ENCODE assay signal across 14 cellular contexts in the genomic region with DNA sequence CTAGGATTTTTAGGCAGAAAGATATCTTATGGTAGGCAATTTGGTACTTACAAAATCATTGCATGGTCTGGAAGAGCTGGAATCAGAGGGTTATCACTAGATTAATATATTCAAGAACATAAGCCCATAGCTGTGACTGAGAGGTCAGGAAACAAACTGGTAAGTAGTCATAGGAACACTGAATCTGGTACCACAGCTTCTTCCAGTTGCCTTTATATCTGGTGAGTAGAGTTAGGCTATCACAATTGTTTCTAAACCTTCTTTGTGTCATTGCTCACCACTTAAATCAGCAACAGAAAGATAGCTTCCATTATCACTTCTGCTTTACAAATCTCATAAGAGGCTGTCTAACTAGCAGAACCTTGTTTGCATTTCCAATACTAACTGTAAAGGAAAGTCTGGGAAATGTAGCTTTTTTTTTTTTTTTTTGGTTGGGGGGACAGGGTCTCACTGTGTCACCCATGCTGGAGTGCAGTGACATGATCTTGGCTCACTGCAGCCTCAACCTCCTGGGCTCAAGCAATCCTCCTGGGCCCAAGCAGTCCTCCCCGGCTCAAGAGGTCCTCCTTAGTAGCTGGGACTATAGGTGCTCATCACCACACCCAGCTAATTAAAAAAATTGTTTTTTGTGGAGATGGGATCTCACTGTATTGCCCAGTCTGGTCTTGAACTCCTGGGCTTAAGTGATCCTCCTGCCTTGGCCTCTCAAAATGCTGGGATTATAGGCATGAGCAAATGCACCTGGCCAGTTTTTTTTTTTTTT. TPM values are rescaled to one million over a fixed set of nuclear protein-coding genes. Genes with fewer than 3 reads are reported as not detected.
DNase-seq lines count a peak whose midpoint lies in the region; ATAC-seq, FAIRE-seq and TF ChIP-seq lines count a peak whose summit lies in the region.
"Had no signal": no experiment of that assay in that cellular context is flagged by ENCODE, and none has a peak within 500 bp of the region (broad histone marks: within the 10 kb centered on the region; RNA-seq: fewer than 3 reads in every experiment).

No MANE protein-coding gene starts in this region.

- no peak for ATAC-seq in stimulated activated naive CD8-positive, alpha-beta T cell treated with anti-CD3 and anti-CD28 coated beads, Interleukin-15, Interleukin-2, amounts not matched to agents 100 U/mL and 50 U/mL, for 24 hours
- ATAC-seq in HG03159 (IDR thresholded peaks at IDR 0.05; ENCODE audit: unreplicated experiment) (peak; percentile 44), HG02763 (IDR thresholded peaks at IDR 0.05; ENCODE audit: unreplicated experiment) (no peak)
- ATAC-seq: left lobe of liver, PC-3 had no signal

- H3K27me3 ChIP-seq in astrocyte (ENCODE audit: insufficient read depth, low read length): no peaks in the 10 kb centered on the region

- peak overlapping the region; percentile 80 for H3K27ac Mint-ChIP-seq in stimulated activated naive CD8-positive, alpha-beta T cell treated with anti-CD3 and anti-CD28 coated beads, Interleukin-15, Interleukin-2, amounts not matched to agents 100 ng/mL and 50 ng/mL, for 24 hours
- H3K27ac Mint-ChIP-seq in astrocyte (ENCODE audit: unreplicated experiment): no peak overlapping the region
- H3K27ac Mint-ChIP-seq: dendritic cell treated with granulocyte-macrophage colony-stimulating factor and Interleukin-4, amounts not matched to agents 40 ng/mL and 50 ng/mL, for 4 days had no signal

- H3K79me2 ChIP-seq in astrocyte (ENCODE audit: insufficient read depth, low read length): peaks cover 87% of the 10 kb centered on the region

- H3K4me1 Mint-ChIP-seq in stimulated activated naive CD8-positive, alpha-beta T cell treated with anti-CD3 and anti-CD28 coated beads, Interleukin-15, Interleukin-2, amounts not matched to agents 100 ng/mL and 50 ng/mL, for 24 hours (ENCODE audit: low read depth): peaks cover 88% of the 10 kb centered on the region
- H3K4me1 Mint-ChIP-seq in astrocyte (ENCODE audit: low read depth, unreplicated experiment): peaks cover 15% of the 10 kb centered on the region

- peaks cover 5% of the 10 kb centered on the region for H3K4me1 ChIP-seq in astrocyte (ENCODE audit: insufficient read depth, low read length)

- no peak overlapping the region for H3K4me3 ChIP-seq in astrocyte (ENCODE audit: insufficient read depth, low read depth, low read length)

- H3K4me2 ChIP-seq in astrocyte (ENCODE audit: low read length): no peak overlapping the region

- no peak for FAIRE-seq in astrocyte (lab: Jason Lieb, UNC)
- FAIRE-seq: frontal cortex had no signal

- H3K9me3 Mint-ChIP-seq in stimulated activated naive CD8-positive, alpha-beta T cell treated with anti-CD3 and anti-CD28 coated beads, Interleukin-15, Interleukin-2, amounts not matched to agents 100 ng/mL and 50 ng/mL, for 24 hours: no peaks in the 10 kb centered on the region
- H3K9me3 Mint-ChIP-seq in astrocyte (ENCODE audit: unreplicated experiment): no peaks in the 10 kb centered on the region
- H3K9me3 Mint-ChIP-seq: dendritic cell treated with granulocyte-macrophage colony-stimulating factor and Interleukin-4, amounts not matched to agents 40 ng/mL and 50 ng/mL, for 4 days had no signal

- H3K27ac ChIP-seq in astrocyte (ENCODE audit: low read depth, low read length): no peak overlapping the region

- no peak for DNase-seq in stimulated activated naive CD8-positive, alpha-beta T cell treated with anti-CD3 and anti-CD28 coated beads, Interleukin-15, Interleukin-2, amounts not matched to agents 100 U/mL and 50 U/mL, for 24 hours
- DNase-seq in astrocyte (ENCODE audit: low read depth) (no peak), D341Med (ENCODE audit: low spot score) (no peak)
- DNase-seq in stimulated activated CD4-positive, alpha-beta T cell treated with anti-CD3 and anti-CD28 coated beads, Interleukin-4, amount 100 ng/mL, for 24 hours: no peak
- DNase-seq in stimulated activated CD4-positive, alpha-beta T cell treated with anti-CD3 and anti-CD28 coated beads, Interleukin-4, amount 100 ng/mL, for 4 hours: no peak
- DNase-seq: activated effector memory CD4-positive, alpha-beta T cell treated with anti-CD3 and anti-CD28 coated beads, Interleukin-2, amount 50 U/mL, for 16 hours; NCI-H2171 treated with DMSO at 0.1 percent for 48 hours; PC-3 had no signal

- TF ChIP-seq CTCF in astrocyte (IDR thresholded peaks at IDR 0.05; ENCODE audit: insufficient read depth, low read depth, low read length): no peak

- H3K36me3 ChIP-seq in astrocyte (ENCODE audit: insufficient read depth, low read length): no peaks in the 10 kb centered on the region

- no peaks in the 10 kb centered on the region for H3K9me3 ChIP-seq in astrocyte (ENCODE audit: insufficient read depth, low read depth, low read length)

- H4K20me1 ChIP-seq in astrocyte (ENCODE audit: insufficient read depth, low read length): peaks cover 38% of the 10 kb centered on the region

- no peak overlapping the region for H2AFZ ChIP-seq in astrocyte (ENCODE audit: low read depth, low read length)

- H3K9ac ChIP-seq in astrocyte (ENCODE audit: low read length): no peak overlapping the region

- H3K27me3 Mint-ChIP-seq in stimulated activated naive CD8-positive, alpha-beta T cell treated with anti-CD3 and anti-CD28 coated beads, Interleukin-15, Interleukin-2, amounts not matched to agents 100 ng/mL and 50 ng/mL, for 24 hours: no peaks in the 10 kb centered on the region
- no peaks in the 10 kb centered on the region for H3K27me3 Mint-ChIP-seq in astrocyte (ENCODE audit: low read depth, unreplicated experiment)
- H3K27me3 Mint-ChIP-seq: dendritic cell treated with granulocyte-macrophage colony-stimulating factor and Interleukin-4, amounts not matched to agents 40 ng/mL and 50 ng/mL, for 4 days had no signal

- H3K4me3 Mint-ChIP-seq in stimulated activated naive CD8-positive, alpha-beta T cell treated with anti-CD3 and anti-CD28 coated beads, Interleukin-15, Interleukin-2, amounts not matched to agents 100 ng/mL and 50 ng/mL, for 24 hours: no peak overlapping the region
- peak overlapping the region; percentile 29 for H3K4me3 Mint-ChIP-seq in astrocyte (ENCODE audit: unreplicated experiment)
- H3K4me3 Mint-ChIP-seq: dendritic cell treated with granulocyte-macrophage colony-stimulating factor and Interleukin-4, amounts not matched to agents 40 ng/mL and 50 ng/mL, for 4 days had no signal

- peaks cover 30% of the 10 kb centered on the region for H3K36me3 Mint-ChIP-seq in stimulated activated naive CD8-positive, alpha-beta T cell treated with anti-CD3 and anti-CD28 coated beads, Interleukin-15, Interleukin-2, amounts not matched to agents 100 ng/mL and 50 ng/mL, for 24 hours (ENCODE audit: low read depth)
- peaks cover 2% of the 10 kb centered on the region for H3K36me3 Mint-ChIP-seq in astrocyte (ENCODE audit: low read depth, unreplicated experiment)

RNA-seq across cellular contexts. Expression of a gene that starts 22.0 kb away (rescaled TPM):
- total RNA-seq in astrocyte: 18.5 and 24.1 TPM in 2 replicates
